Comparison of ENCODE assay signal across 8 cellular contexts in the genomic region with DNA sequence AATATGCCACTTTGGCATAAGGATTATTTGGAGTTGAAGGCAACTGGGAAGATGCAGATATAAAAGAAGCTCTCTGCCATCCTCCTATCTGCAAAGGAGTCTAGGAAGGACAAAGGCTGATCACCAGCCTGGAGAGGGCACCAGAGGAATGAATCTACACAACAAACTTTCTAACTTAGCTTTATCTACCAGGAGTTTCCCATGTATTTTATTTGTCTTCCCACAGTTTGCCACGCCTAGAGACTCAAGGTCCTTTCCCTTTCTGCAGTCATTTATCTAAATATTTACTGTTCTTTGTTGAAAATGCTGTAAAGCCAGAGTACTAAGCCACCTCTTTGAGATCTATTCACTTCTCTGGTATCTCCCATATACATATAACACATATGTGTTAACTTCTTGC. TPM values are rescaled to one million over a fixed set of nuclear protein-coding genes. Genes with fewer than 3 reads are reported as not detected.
DNase-seq lines count a peak whose midpoint lies in the region; FAIRE-seq and TF ChIP-seq lines count a peak whose summit lies in the region.

No MANE protein-coding gene starts in this region.

- peak; percentile 62 for TF ChIP-seq CTCF in Loucy (conservative IDR thresholded peaks at IDR 0.05; ENCODE audit: low read length)

- DNase-seq in ELR (ENCODE audit: low read depth) (peak; percentile 54), dedifferentiated amniotic fluid mesenchymal stem cell (ENCODE audit: extremely low spot score) (peak; percentile 72), mucosa of gallbladder (ENCODE audit: low spot score) (peak; percentile 46), SK-N-DZ (ENCODE audit: low spot score) (no peak), GM19239 (ENCODE audit: insufficient read length, low spot score) (no peak), SKM-1 (lab: John Stamatoyannopoulos, UW; ENCODE audit: unreplicated experiment) (no peak)
- no peak for DNase-seq in NK-92 treated with Interleukin-12 subunit alpha and Interleukin-12 subunit beta, amount 100 ng/mL, for 24 hours (lab: John Stamatoyannopoulos, UW)

- H3K9me2 ChIP-seq in Loucy (replicated peaks; ENCODE audit: low read depth, low read length): no peaks in the 10 kb centered on the region

- no peaks in the 10 kb centered on the region for H4K20me1 ChIP-seq in Loucy (ENCODE audit: insufficient read depth, low read length, poor library complexity, severe bottlenecking)

- H3F3A ChIP-seq in Loucy (ENCODE audit: low read depth): no peaks in the 10 kb centered on the region

- no peaks in the 10 kb centered on the region for H3K36me3 ChIP-seq in Loucy (ENCODE audit: insufficient read depth, low read length)

- peak overlapping the region; percentile 34; the same call in 1 of the 2 replicates for H2AFZ ChIP-seq in Loucy (ENCODE audit: low read length)

- FAIRE-seq in GM19239 (lab: Jason Lieb, UNC): no peak

- no peak overlapping the region for H3K9ac ChIP-seq in Loucy (ENCODE audit: low read depth, low read length, poor library complexity, severe bottlenecking)

- H3K4me2 ChIP-seq in Loucy (ENCODE audit: low read depth, low read length, poor library complexity, severe bottlenecking): no peak overlapping the region

- H3K4me3 ChIP-seq in Loucy (ENCODE audit: low read length, poor library complexity, severe bottlenecking): no peak overlapping the region

- H3K27me3 ChIP-seq in Loucy (ENCODE audit: insufficient read depth, low read length, poor library complexity, severe bottlenecking): no peaks in the 10 kb centered on the region

- H3K79me2 ChIP-seq in Loucy (ENCODE audit: insufficient read depth, low read length): no peaks in the 10 kb centered on the region

- H3K9me3 ChIP-seq in Loucy (ENCODE audit: insufficient read depth, low read depth, low read length): no peaks in the 10 kb centered on the region

- H3K4me1 ChIP-seq in Loucy (ENCODE audit: insufficient read depth, low read length, poor library complexity, severe bottlenecking): no peaks in the 10 kb centered on the region

RNA-seq across cellular contexts. Expression of a gene that starts 32.2 kb away (rescaled TPM):
- 5.4 TPM for total RNA-seq in mucosa of gallbladder
- polyA plus RNA-seq in SK-N-DZ (2014; cell fraction: cytosol; rRNA removed): 11.2 and 13.3 TPM in 2 replicates
- 4.1 and 5.6 TPM in 2 replicates for polyA plus RNA-seq in SK-N-DZ (2014; cell fraction: nucleus; rRNA removed)

RNA-seq across cellular contexts. Expression of a gene that starts 46.1 kb away (rescaled TPM):
- 25.6 TPM for total RNA-seq in mucosa of gallbladder
- polyA plus RNA-seq in SK-N-DZ (2014; cell fraction: cytosol; rRNA removed): 21.5 and 26.1 TPM in 2 replicates
- polyA plus RNA-seq in SK-N-DZ (2014; cell fraction: nucleus; rRNA removed): 10.6 and 11.6 TPM in 2 replicates

Comparison
In these comparisons a context has a peak if more than half of its experiments do, and no peak if none do; other contexts are left out.
1. DNase-seq: peak in ELR (single experiment), dedifferentiated amniotic fluid mesenchymal stem cell (single experiment) and mucosa of gallbladder (single experiment); none in SK-N-DZ (single experiment), GM19239 (single experiment), NK-92 treated with Interleukin-12 subunit alpha and Interleukin-12 subunit beta, amount 100 ng/mL, for 24 hours (single experiment) and SKM-1 (single experiment).